ENCODE assay signal across 1 cellular context in genomic region chr10:43348511-43349312, GRCh38.
TF ChIP-seq lines count a peak whose summit lies in the region.

No MANE protein-coding gene starts in this region.

TF ChIP-seq in HepG2, 621 proteins besides CTCF, POLR2A, EP300 and RAD21 (continued from another document and continues in another):
- TF ChIP-seq ARID4A (CRISPR knock-in tag; IDR thresholded peaks at IDR 0.05; ENCODE audit: borderline replicate concordance): no peak
- TF ChIP-seq PLSCR1 (CRISPR knock-in tag; IDR thresholded peaks at IDR 0.05; ENCODE audit: borderline replicate concordance): no peak
- no peak for TF ChIP-seq ZNF777 (CRISPR knock-in tag; IDR thresholded peaks at IDR 0.05)
- TF ChIP-seq RXRA (CRISPR knock-in tag; IDR thresholded peaks at IDR 0.05): no peak
- TF ChIP-seq KDM6A (CRISPR knock-in tag; IDR thresholded peaks at IDR 0.05; ENCODE audit: low read depth): no peak
- TF ChIP-seq ZNF768 (CRISPR knock-in tag; IDR thresholded peaks at IDR 0.05): no peak
- TF ChIP-seq MIXL1 (CRISPR knock-in tag; IDR thresholded peaks at IDR 0.05): no peak
- TF ChIP-seq REPIN1 (CRISPR knock-in tag; IDR thresholded peaks at IDR 0.05; ENCODE audit: borderline replicate concordance, low read depth): no peak
- no peak for TF ChIP-seq NR0B2 (CRISPR knock-in tag; IDR thresholded peaks at IDR 0.05)
- TF ChIP-seq NFE2 (CRISPR knock-in tag; IDR thresholded peaks at IDR 0.05): no peak
- TF ChIP-seq FOXJ3 (CRISPR knock-in tag; IDR thresholded peaks at IDR 0.05; ENCODE audit: borderline replicate concordance): no peak
- no peak for TF ChIP-seq ZNF205 (CRISPR knock-in tag; IDR thresholded peaks at IDR 0.05)
- no peak for TF ChIP-seq NFE2L2 (IDR thresholded peaks at IDR 0.05; ENCODE audit: low read length)
- TF ChIP-seq CREB3 (CRISPR knock-in tag; IDR thresholded peaks at IDR 0.05): no peak
- TF ChIP-seq ATF6 (CRISPR knock-in tag; conservative IDR thresholded peaks at IDR 0.05): no peak
- TF ChIP-seq RARG (CRISPR knock-in tag; IDR thresholded peaks at IDR 0.05; ENCODE audit: low read depth): no peak
- no peak for TF ChIP-seq GPBP1L1 (CRISPR knock-in tag; IDR thresholded peaks at IDR 0.05)
- TF ChIP-seq ZNF788 (CRISPR knock-in tag; IDR thresholded peaks at IDR 0.05; ENCODE audit: borderline replicate concordance): no peak
- no peak for TF ChIP-seq TCF7L2 (IDR thresholded peaks at IDR 0.05; ENCODE audit: low read depth, low read length)
- no peak for TF ChIP-seq PRDM10 (CRISPR knock-in tag; IDR thresholded peaks at IDR 0.05; ENCODE audit: low read depth)
- TF ChIP-seq ZNF841 (CRISPR knock-in tag; IDR thresholded peaks at IDR 0.05; ENCODE audit: borderline replicate concordance): no peak
- no peak for TF ChIP-seq PHF20 (CRISPR knock-in tag; IDR thresholded peaks at IDR 0.05)
- TF ChIP-seq KLF16 (CRISPR knock-in tag; IDR thresholded peaks at IDR 0.05): no peak
- TF ChIP-seq ZNF644 (CRISPR knock-in tag; IDR thresholded peaks at IDR 0.05; ENCODE audit: low read depth): no peak
- TF ChIP-seq CEBPG (CRISPR knock-in tag; IDR thresholded peaks at IDR 0.05): 0 out of 2 replicates have a peak, but pooled peaks have one; percentile 7
- 0 out of 2 replicates have a peak, but pooled peaks have one; percentile 47 for TF ChIP-seq MAZ (IDR thresholded peaks at IDR 0.05; ENCODE audit: borderline replicate concordance, low read depth, low read length)
- TF ChIP-seq MAZ (CRISPR knock-in tag; IDR thresholded peaks at IDR 0.05; ENCODE audit: low read depth): no peak
- no peak for TF ChIP-seq ZNF484 (CRISPR knock-in tag; IDR thresholded peaks at IDR 0.05; ENCODE audit: borderline replicate concordance, low read depth)
- no peak for TF ChIP-seq NPAS2 (CRISPR knock-in tag; IDR thresholded peaks at IDR 0.05; ENCODE audit: borderline replicate concordance)
- peak; percentile 74; the same call in 1 of the 2 replicates for TF ChIP-seq TFAP4 (IDR thresholded peaks at IDR 0.05; ENCODE audit: borderline replicate concordance, low read depth)
- no peak for TF ChIP-seq ZNF878 (CRISPR knock-in tag; IDR thresholded peaks at IDR 0.05)
- no peak for TF ChIP-seq FOXK2 (IDR thresholded peaks at IDR 0.05)
- TF ChIP-seq ZNF503 (CRISPR knock-in tag; IDR thresholded peaks at IDR 0.05): no peak
- no peak for TF ChIP-seq ZNF7 (CRISPR knock-in tag; IDR thresholded peaks at IDR 0.05)
- TF ChIP-seq HOMEZ (CRISPR knock-in tag; IDR thresholded peaks at IDR 0.05; ENCODE audit: low read depth): peak; percentile 37; the same call in 1 of the 2 replicates
- TF ChIP-seq TFE3 (CRISPR knock-in tag; IDR thresholded peaks at IDR 0.05): no peak
- TF ChIP-seq RBM39 (IDR thresholded peaks at IDR 0.05; ENCODE audit: low read depth, low read length, poor library complexity, severe bottlenecking): no peak
- no peak for TF ChIP-seq ZNF556 (CRISPR knock-in tag; IDR thresholded peaks at IDR 0.05; ENCODE audit: borderline replicate concordance)
- TF ChIP-seq THYN1 (CRISPR knock-in tag; IDR thresholded peaks at IDR 0.05; ENCODE audit: borderline replicate concordance, low read depth): no peak
- TF ChIP-seq HOXD1 (CRISPR knock-in tag; IDR thresholded peaks at IDR 0.05): no peak
- no peak for TF ChIP-seq DNMT1 (CRISPR knock-in tag; IDR thresholded peaks at IDR 0.05)
